1 cellular context compared by ENCODE assay signal in genomic region chr2:1498176-1498575, GRCh38.
TF ChIP-seq lines count a peak whose summit lies in the region.

No MANE protein-coding gene starts in this region.

TF ChIP-seq in GM23338, 12 proteins besides CTCF, POLR2A, EP300 and RAD21 (continued from another document):
- TF ChIP-seq REST (IDR thresholded peaks at IDR 0.05; ENCODE audit: unreplicated experiment) (no peak), JUNB (IDR thresholded peaks at IDR 0.05; ENCODE audit: unreplicated experiment) (no peak), ZNF331 (CRISPR knock-in tag; IDR thresholded peaks at IDR 0.05; ENCODE audit: low read depth) (no peak)
